30 cellular contexts compared by ENCODE assay signal in genomic region chr17:81986606-81987005, GRCh38. TPM values are rescaled to one million over a fixed set of nuclear protein-coding genes. Genes with fewer than 3 reads are reported as not detected.
"Had no signal": no experiment of that assay in that cellular context is flagged by ENCODE, and none has a peak within 500 bp of the region (broad histone marks: within the 10 kb centered on the region; RNA-seq: fewer than 3 reads in every experiment).

No MANE protein-coding gene starts in this region.

- H3K27me3 ChIP-seq: brain microvascular endothelial cell, esophagus muscularis mucosa, foreskin keratinocyte, heart left ventricle, left lung, ovary, stomach, tibial artery had no signal

- H3K27ac Mint-ChIP-seq: activated CD4-positive, alpha-beta T cell treated with anti-CD3 and anti-CD28 coated beads for 36 hours; activated naive CD4-positive, alpha-beta T cell treated with anti-CD3 and anti-CD28 coated beads for 36 hours; activated T-helper 1 cell treated with anti-CD3 and anti-CD28 coated beads, Interleukin-12 subunit alpha, Interleukin-12 subunit beta, Interleukin-2, Interleukin-4 antibody, amounts not matched to agents 30 ng/mL and 10 ng/mL and 1 ng/mL, durations not matched to agents 14 hours and 24 hours and 36 hours; endodermal cell; nephron; progenitor cell of endocrine pancreas had no signal

- ATAC-seq: activated CD4-positive, alpha-beta T cell treated with anti-CD3 and anti-CD28 coated beads for 36 hours; foreskin keratinocyte; heart left ventricle; left lung; sciatic nerve; stimulated activated effector memory CD8-positive, alpha-beta T cell treated with anti-CD3 and anti-CD28 coated beads, Interleukin-12 subunit alpha, Interleukin-12 subunit beta, amount 100 ng/mL, for 72 hours had no signal

- FAIRE-seq: astrocyte, urothelium cell line had no signal

- H3K4me1 Mint-ChIP-seq: endodermal cell had no signal

- H3K36me3 ChIP-seq: ovary had no signal

- H3K9me3 Mint-ChIP-seq: activated naive CD4-positive, alpha-beta T cell treated with anti-CD3 and anti-CD28 coated beads for 36 hours; activated T-helper 1 cell treated with anti-CD3 and anti-CD28 coated beads, Interleukin-12 subunit alpha, Interleukin-12 subunit beta, Interleukin-2, Interleukin-4 antibody, amounts not matched to agents 30 ng/mL and 10 ng/mL and 1 ng/mL, durations not matched to agents 14 hours and 24 hours and 36 hours; endodermal cell; nephron; stimulated activated effector memory CD8-positive, alpha-beta T cell treated with anti-CD3 and anti-CD28 coated beads, Interleukin-12 subunit alpha, Interleukin-12 subunit beta, amount 100 ng/mL, for 72 hours had no signal

- H3K4me3 ChIP-seq: esophagus muscularis mucosa, heart left ventricle, left lung, lung, ovary, skin epidermis, stomach, tibial artery had no signal

- H3K4me1 ChIP-seq: foreskin keratinocyte had no signal

- H3K4me3 Mint-ChIP-seq: activated CD4-positive, alpha-beta T cell treated with anti-CD3 and anti-CD28 coated beads for 36 hours; activated naive CD4-positive, alpha-beta T cell treated with anti-CD3 and anti-CD28 coated beads for 36 hours; activated T-helper 1 cell treated with anti-CD3 and anti-CD28 coated beads, Interleukin-12 subunit alpha, Interleukin-12 subunit beta, Interleukin-2, Interleukin-4 antibody, amounts not matched to agents 30 ng/mL and 10 ng/mL and 1 ng/mL, durations not matched to agents 14 hours and 24 hours and 36 hours; endodermal cell; stimulated activated effector memory CD8-positive, alpha-beta T cell treated with anti-CD3 and anti-CD28 coated beads, Interleukin-12 subunit alpha, Interleukin-12 subunit beta, amount 100 ng/mL, for 72 hours had no signal

- DNase-seq: activated CD4-positive, alpha-beta T cell treated with anti-CD3 and anti-CD28 coated beads for 36 hours; activated CD8-positive, alpha-beta memory T cell treated with anti-CD3 and anti-CD28 coated beads for 24 hours; activated effector memory CD4-positive, alpha-beta T cell treated with anti-CD3 and anti-CD28 coated beads, Interleukin-2, amount 50 U/mL, for 16 hours; activated naive CD4-positive, alpha-beta T cell treated with anti-CD3 and anti-CD28 coated beads for 36 hours; amniotic stem cell; brain microvascular endothelial cell; endodermal cell; foreskin keratinocyte; heart left ventricle; ovary; stimulated activated CD4-positive, alpha-beta T cell treated with anti-CD3 and anti-CD28 coated beads, Interleukin-12 subunit alpha, Interleukin-12 subunit beta, amount 100 ng/mL, for 4 hours; stimulated activated CD4-positive, alpha-beta T cell treated with anti-CD3 and anti-CD28 coated beads, Interleukin-4, amount 100 ng/mL, for 24 hours; stomach; T1000; tibial artery had no signal

- H3K27ac ChIP-seq: brain microvascular endothelial cell, esophagus muscularis mucosa, foreskin keratinocyte, heart left ventricle, left lung, ovary, skin epidermis, stomach, tibial artery had no signal

- H3K9me3 ChIP-seq: esophagus muscularis mucosa, heart left ventricle, left lung, ovary, stomach, tibial artery had no signal

- H3K27me3 Mint-ChIP-seq: activated CD4-positive, alpha-beta T cell treated with anti-CD3 and anti-CD28 coated beads for 36 hours; progenitor cell of endocrine pancreas had no signal

RNA-seq across cellular contexts. Expression of gene NOTUM, which starts 25.6 kb away (rescaled TPM):
- total RNA-seq: foreskin keratinocyte, mesenteric fat pad, sciatic nerve had no signal
- polyA plus RNA-seq: foreskin keratinocyte had no signal

RNA-seq across cellular contexts. Expression of gene MYADML2, which starts 39.6 kb away (rescaled TPM):
- total RNA-seq: activated CD4-positive, alpha-beta T cell treated with anti-CD3 and anti-CD28 coated beads for 36 hours; activated naive CD4-positive, alpha-beta T cell treated with anti-CD3 and anti-CD28 coated beads for 36 hours; astrocyte; endodermal cell; esophagus muscularis mucosa; foreskin keratinocyte; left lung; lung; mesenteric fat pad; mucosa of gallbladder; ovary; progenitor cell of endocrine pancreas; renal cortical epithelial cell; sciatic nerve; stomach; T-helper 1 cell treated with Interleukin-12 subunit alpha and Interleukin-12 subunit beta and Interleukin-4 antibody, amounts not matched to agents 30 ng/mL and 1 ng/mL, for 36 hours had no signal
- polyA plus RNA-seq: foreskin keratinocyte, lung, ovary, stomach had no signal
